ENCODE assay signal across 29 cellular contexts in the genomic region with DNA sequence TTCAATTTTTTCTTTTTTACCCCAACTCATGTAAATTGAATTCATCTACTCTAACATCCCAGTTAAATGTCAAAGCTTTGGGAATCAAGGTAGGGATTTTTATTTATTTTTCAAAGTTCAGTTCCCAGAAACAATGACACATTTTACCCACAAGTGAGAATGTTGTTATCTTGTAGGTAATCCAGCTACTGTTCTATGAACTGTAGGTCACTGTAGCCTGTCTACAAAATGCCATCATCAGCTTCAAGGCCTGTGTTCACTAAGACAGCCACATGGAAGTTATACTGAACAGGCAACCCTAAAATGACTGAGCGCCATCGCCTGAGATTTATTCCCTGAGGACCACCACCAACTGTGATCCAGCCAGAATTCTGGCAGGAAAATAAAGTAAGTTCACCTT.
DNase-seq lines count a peak whose midpoint lies in the region; ATAC-seq, FAIRE-seq and TF ChIP-seq lines count a peak whose summit lies in the region.
"Had no signal": no experiment of that assay in that cellular context is flagged by ENCODE, and none has a peak within 500 bp of the region (broad histone marks: within the 10 kb centered on the region; RNA-seq: fewer than 3 reads in every experiment).

No MANE protein-coding gene starts in this region.

- peaks cover 53% of the 10 kb centered on the region for H3K4me1 ChIP-seq in HepG2 (ENCODE audit: insufficient read depth, low read length)
- no peaks in the 10 kb centered on the region for H3K4me1 ChIP-seq in right lobe of liver
- H3K4me1 ChIP-seq: A549, BE2C, Caco-2 had no signal

- TF ChIP-seq EP300 in HepG2 (IDR thresholded peaks at IDR 0.05; ENCODE audit: low read depth in 2 of 2, low read length in 2 of 2) (peak in 1 of 2 experiments; percentile 33; a peak in 1 of 4 replicates), HepG2 (CRISPR knock-in tag; IDR thresholded peaks at IDR 0.05; ENCODE audit: borderline replicate concordance) (no peak)

- H3K9me3 ChIP-seq in HepG2 (ENCODE audit: low read length) (peaks cover 4% of the 10 kb centered on the region; the same call in 1 of the 2 replicates), right lobe of liver (no peaks in the 10 kb centered on the region)
- H3K9me3 ChIP-seq: A549, BE2C, BLaER1, Caco-2 had no signal

- H3K27me3 ChIP-seq in HepG2 (ENCODE audit: control insufficient read depth in 1 of 2, insufficient read depth in 2 of 2, low read length in 2 of 2), result no peaks in the 10 kb centered on the region
- no peaks in the 10 kb centered on the region for H3K27me3 ChIP-seq in right lobe of liver
- H3K27me3 ChIP-seq: BE2C; BLaER1; BLaER1 treated with 17β-estradiol and CSF1 and Interleukin-3, amounts not matched to agents 10 nM and 100 nM had no signal

- CTCF ChIA-PET in HepG2 (lab: Yijun Ruan, JAX; ENCODE audit: low intra/inter-chr PET ratio, low total read pairs), result no interaction called here

- no peak overlapping the region for H3K9ac ChIP-seq in HepG2 (ENCODE audit: insufficient read depth, low read depth, low read length)
- H3K9ac ChIP-seq: BLaER1; BLaER1 treated with 17β-estradiol and CSF1 and Interleukin-3, amounts not matched to agents 10 nM and 100 nM had no signal

- BruUV-seq in HepG2 (replicated peaks; lab: Mats Ljungman, UMichigan), result no TSS peak

- TF ChIP-seq POLR2A in HepG2 (IDR thresholded peaks at IDR 0.05; ENCODE audit: insufficient read depth in 1 of 2, low read depth in 2 of 2, low read length in 2 of 2), result no peak
- no peak for TF ChIP-seq POLR2A in right lobe of liver (IDR thresholded peaks at IDR 0.05)

- H3K4me3 ChIP-seq in HepG2 (replicated peaks in 1 of 3; ENCODE audit: insufficient read depth in 1 of 3, low read depth in 2 of 3, low read length in 3 of 3) (no peak overlapping the region), right lobe of liver (no peak overlapping the region)
- H3K4me3 ChIP-seq: A549; BLaER1; BLaER1 treated with 17β-estradiol and CSF1 and Interleukin-3, amounts not matched to agents 10 nM and 100 nM had no signal

- no peak for TF ChIP-seq RAD21 in HepG2 (CRISPR knock-in tag; IDR thresholded peaks at IDR 0.05)

- in situ Hi-C loops in HepG2 (cut with HindIII; ENCODE audit: extremely low pct_ligation_motif_present, low pct_unique_long_range_greater_than_20kb), result no loop called here

- H3K79me2 ChIP-seq in HepG2 (ENCODE audit: insufficient read depth, low read length), result no peaks in the 10 kb centered on the region

- H4K20me1 ChIP-seq in HepG2 (ENCODE audit: insufficient read depth, low read length), result no peaks in the 10 kb centered on the region
- H4K20me1 ChIP-seq: BLaER1; BLaER1 treated with 17β-estradiol and CSF1 and Interleukin-3, amounts not matched to agents 10 nM and 100 nM had no signal

- H2AFZ ChIP-seq in HepG2 (ENCODE audit: low read length), result no peak overlapping the region

- ATAC-seq in HepG2, result peak; percentile 53; the same call in 2 of the 3 replicates
- ATAC-seq in right lobe of liver, result no peak
- ATAC-seq: A549; CD8-positive, alpha-beta T cell had no signal

- no peak for TF ChIP-seq CTCF in HepG2 (CRISPR knock-in tag; IDR thresholded peaks at IDR 0.05)
- no peak for TF ChIP-seq CTCF in right lobe of liver (IDR thresholded peaks at IDR 0.05)

- POLR2A ChIA-PET in HepG2 (lab: Yijun Ruan, JAX), result no interaction called here

- intact Hi-C loops in HepG2 (cut with micrococcal nuclease; ENCODE audit: unreplicated experiment) (loop anchor here (2.0 kb wide), 1 partner anchor 29 kb away; no protein-coding TSS in a partner anchor), right lobe of liver (cut with DNase I) (no loop called here)

- H3K4me2 ChIP-seq in HepG2 (ENCODE audit: low read depth, low read length), result peak overlapping the region; percentile 51; the same call in 1 of the 2 replicates
- H3K4me2 ChIP-seq: A549; BLaER1; BLaER1 treated with 17β-estradiol and CSF1 and Interleukin-3, amounts not matched to agents 10 nM and 100 nM had no signal

- H3K36me3 ChIP-seq in HepG2 (replicated peaks in 1 of 2; ENCODE audit: control insufficient read depth in 1 of 2, insufficient read depth in 2 of 2, low read length in 2 of 2) (no peaks in the 10 kb centered on the region), right lobe of liver (no peaks in the 10 kb centered on the region)
- H3K36me3 ChIP-seq: BE2C; BLaER1; BLaER1 treated with 17β-estradiol and CSF1 and Interleukin-3, amounts not matched to agents 10 nM and 100 nM had no signal

- WGBS in HepG2 (ENCODE audit: low lambda C conversion rate), result 96% methylated on average over 2 of the region's 2 CpGs
- WGBS in right lobe of liver (ENCODE audit: insufficient coverage, low coverage, low lambda C conversion rate, missing lambda C conversion rate), result 100% methylated on average over 1 of the region's 2 CpGs

- H3K27ac ChIP-seq in HepG2 (ENCODE audit: extremely low read length, insufficient read depth, low read length) (peak overlapping the region; percentile 75), right lobe of liver (no peak overlapping the region)
- H3K27ac ChIP-seq: 22Rv1; A549; BLaER1; BLaER1 treated with 17β-estradiol and CSF1 and Interleukin-3, amounts not matched to agents 10 nM and 100 nM; C4-2B had no signal

- FAIRE-seq in HepG2 (lab: Jason Lieb, UNC), result no peak
- FAIRE-seq: A204.1, A549, D721Med had no signal

- DNase-seq in HepG2 (ENCODE audit: low spot score), result peak; percentile 39
- DNase-seq in right lobe of liver, result no peak
- DNase-seq: 8988T; ACHN; AML-193; BE2C; C1 segment of cervical spinal cord; Caco-2; Calu3; CD4-positive, alpha-beta memory T cell; CD4-positive, alpha-beta T cell; CD4-positive, CD25-positive, alpha-beta regulatory T cell; CD8-positive, alpha-beta memory T cell; CD8-positive, alpha-beta T cell; COR-L47; DMS 273 treated with DMSO at 0.1 percent for 48 hours; DMS153; DMS53; DMS79; DMS79 treated with DMSO at 0.1 percent for 48 hours; DND-41; EL had no signal

TF ChIP-seq in HepG2, 621 proteins besides CTCF, POLR2A, EP300 and RAD21 (continues in another document):
- TF ChIP-seq AHDC1 (CRISPR knock-in tag; IDR thresholded peaks at IDR 0.05; ENCODE audit: borderline replicate concordance) (peak; percentile 26; the same call in 1 of the 2 replicates), PPARG (CRISPR knock-in tag; conservative IDR thresholded peaks at IDR 0.05) (no peak), MIER2 (CRISPR knock-in tag; IDR thresholded peaks at IDR 0.05) (no peak), KLF9 (CRISPR knock-in tag; IDR thresholded peaks at IDR 0.05; ENCODE audit: low read depth) (no peak)
- TF ChIP-seq, protein P1, sequence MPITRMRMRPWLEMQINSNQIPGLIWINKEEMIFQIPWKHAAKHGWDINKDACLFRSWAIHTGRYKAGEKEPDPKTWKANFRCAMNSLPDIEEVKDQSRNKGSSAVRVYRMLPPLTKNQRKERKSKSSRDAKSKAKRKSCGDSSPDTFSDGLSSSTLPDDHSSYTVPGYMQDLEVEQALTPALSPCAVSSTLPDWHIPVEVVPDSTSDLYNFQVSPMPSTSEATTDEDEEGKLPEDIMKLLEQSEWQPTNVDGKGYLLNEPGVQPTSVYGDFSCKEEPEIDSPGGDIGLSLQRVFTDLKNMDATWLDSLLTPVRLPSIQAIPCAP (CRISPR knock-in tag; IDR thresholded peaks at IDR 0.05; ENCODE audit: low read depth), result no peak
